ENCODE assay signal across 32 cellular contexts in genomic region chr10:89491932-89492331, GRCh38. TPM values are rescaled to one million over a fixed set of nuclear protein-coding genes. Genes with fewer than 3 reads are reported as not detected.
"Had no signal": no experiment of that assay in that cellular context is flagged by ENCODE, and none has a peak within 500 bp of the region (broad histone marks: within the 10 kb centered on the region; RNA-seq: fewer than 3 reads in every experiment).

No MANE protein-coding gene starts in this region.

- H3K36me3 ChIP-seq: heart right ventricle, lower lobe of right lung, neutrophil, ovary, prostate gland, sigmoid colon, spleen, tibial nerve, uterus had no signal

- H3K9me3 ChIP-seq: heart right ventricle, lower lobe of right lung, neutrophil, ovary, prostate gland, sigmoid colon, spleen, tibial nerve, uterus had no signal

- H3K27me3 ChIP-seq: heart right ventricle, hepatocyte, ovary, sigmoid colon, tibial nerve, uterus had no signal

- H3K27ac ChIP-seq: lower lobe of right lung, neutrophil, ovary, prostate gland, spleen had no signal

- H3K79me2 ChIP-seq: hepatocyte had no signal

- ATAC-seq: heart right ventricle; left cardiac atrium; left lobe of liver; lower lobe of right lung; naive thymus-derived CD8-positive, alpha-beta T cell; right cardiac atrium; stimulated activated memory B cell treated with anti-CD40 and anti-IgM and Interleukin-4, amounts not matched to agents 10 μg/mL and 1 μg/mL and 100 μg/mL, for 72 hours; stimulated activated naive CD8-positive, alpha-beta T cell treated with anti-CD3 and anti-CD28 coated beads, Interleukin-15, amount 100 ng/mL, for 72 hours had no signal

- H2AFZ ChIP-seq: hepatocyte had no signal

- H3K36me3 Mint-ChIP-seq: naive thymus-derived CD8-positive, alpha-beta T cell; stimulated activated memory B cell treated with anti-CD40 and anti-IgM and Interleukin-4, amounts not matched to agents 10 μg/mL and 1 μg/mL and 100 μg/mL, for 72 hours; type B pancreatic cell had no signal

- H3K4me1 ChIP-seq: lower lobe of right lung, prostate gland, spleen, uterus had no signal

- DNase-seq: heart right ventricle; kidney glomerular epithelial cell; left cardiac atrium; lower lobe of right lung; mammary epithelial cell; mesenchymal stem cell; naive thymus-derived CD8-positive, alpha-beta T cell; occipital lobe; ovary; posterior cingulate gyrus; retina; right cardiac atrium; sigmoid colon; small intestine; spleen; stimulated activated CD4-positive, alpha-beta T cell treated with anti-CD3 and anti-CD28 coated beads, Interleukin-1b, Interleukin-23, amount 100 ng/mL, for 48 hours; stimulated activated CD4-positive, alpha-beta T cell treated with anti-CD3 and anti-CD28 coated beads, Interleukin-2, amount 100 ng/mL, for 48 hours; stimulated activated CD4-positive, alpha-beta T cell treated with anti-CD3 and anti-CD28 coated beads, Interleukin-4, amount 100 ng/mL, for 4 hours; stimulated activated CD8-positive, alpha-beta memory T cell treated with anti-CD3 and anti-CD28 coated beads, Interleukin-4, amount 100 ng/mL, for 48 hours; stimulated activated naive CD4-positive, alpha-beta T cell treated with Interleukin-2 at 50 U/mL for 16 hours; stimulated activated naive CD8-positive, alpha-beta T cell treated with anti-CD3 and anti-CD28 coated beads, Interleukin-15, amount 100 ng/mL, for 72 hours; substantia nigra; uterus had no signal

- H3K9me3 Mint-ChIP-seq: naive thymus-derived CD8-positive, alpha-beta T cell; nephron; stimulated activated memory B cell treated with anti-CD40 and anti-IgM and Interleukin-4, amounts not matched to agents 10 μg/mL and 1 μg/mL and 100 μg/mL, for 72 hours; stimulated activated naive CD8-positive, alpha-beta T cell treated with anti-CD3 and anti-CD28 coated beads, Interleukin-15, amount 100 ng/mL, for 72 hours; type B pancreatic cell had no signal

- H3K4me1 Mint-ChIP-seq: naive thymus-derived CD8-positive, alpha-beta T cell; neural crest cell; stimulated activated memory B cell treated with anti-CD40 and anti-IgM and Interleukin-4, amounts not matched to agents 10 μg/mL and 1 μg/mL and 100 μg/mL, for 72 hours; stimulated activated naive CD8-positive, alpha-beta T cell treated with anti-CD3 and anti-CD28 coated beads, Interleukin-15, amount 100 ng/mL, for 72 hours had no signal

- H3K27me3 Mint-ChIP-seq: type B pancreatic cell had no signal

- H3K4me2 ChIP-seq: hepatocyte had no signal

- H3K27ac Mint-ChIP-seq: naive thymus-derived CD8-positive, alpha-beta T cell; stimulated activated memory B cell treated with anti-CD40 and anti-IgM and Interleukin-4, amounts not matched to agents 10 μg/mL and 1 μg/mL and 100 μg/mL, for 72 hours; stimulated activated naive CD8-positive, alpha-beta T cell treated with anti-CD3 and anti-CD28 coated beads, Interleukin-15, amount 100 ng/mL, for 72 hours; type B pancreatic cell had no signal

- H3K4me3 ChIP-seq: heart right ventricle, hepatocyte, lower lobe of right lung, ovary, prostate gland, sigmoid colon, spleen, tibial nerve, uterus had no signal

- H3K4me3 Mint-ChIP-seq: naive thymus-derived CD8-positive, alpha-beta T cell; nephron; neural crest cell; stimulated activated memory B cell treated with anti-CD40 and anti-IgM and Interleukin-4, amounts not matched to agents 10 μg/mL and 1 μg/mL and 100 μg/mL, for 72 hours; stimulated activated naive CD8-positive, alpha-beta T cell treated with anti-CD3 and anti-CD28 coated beads, Interleukin-15, amount 100 ng/mL, for 72 hours; type B pancreatic cell had no signal

RNA-seq across cellular contexts. Expression of gene SLC16A12, which starts 43.5 kb away (rescaled TPM):
- total RNA-seq: naive thymus-derived CD8-positive, alpha-beta T cell; neural crest cell had no signal
- polyA plus RNA-seq: naive thymus-derived CD8-positive, alpha-beta T cell had no signal
